Comparison of ENCODE assay signal across 1 cellular context in the genomic region with DNA sequence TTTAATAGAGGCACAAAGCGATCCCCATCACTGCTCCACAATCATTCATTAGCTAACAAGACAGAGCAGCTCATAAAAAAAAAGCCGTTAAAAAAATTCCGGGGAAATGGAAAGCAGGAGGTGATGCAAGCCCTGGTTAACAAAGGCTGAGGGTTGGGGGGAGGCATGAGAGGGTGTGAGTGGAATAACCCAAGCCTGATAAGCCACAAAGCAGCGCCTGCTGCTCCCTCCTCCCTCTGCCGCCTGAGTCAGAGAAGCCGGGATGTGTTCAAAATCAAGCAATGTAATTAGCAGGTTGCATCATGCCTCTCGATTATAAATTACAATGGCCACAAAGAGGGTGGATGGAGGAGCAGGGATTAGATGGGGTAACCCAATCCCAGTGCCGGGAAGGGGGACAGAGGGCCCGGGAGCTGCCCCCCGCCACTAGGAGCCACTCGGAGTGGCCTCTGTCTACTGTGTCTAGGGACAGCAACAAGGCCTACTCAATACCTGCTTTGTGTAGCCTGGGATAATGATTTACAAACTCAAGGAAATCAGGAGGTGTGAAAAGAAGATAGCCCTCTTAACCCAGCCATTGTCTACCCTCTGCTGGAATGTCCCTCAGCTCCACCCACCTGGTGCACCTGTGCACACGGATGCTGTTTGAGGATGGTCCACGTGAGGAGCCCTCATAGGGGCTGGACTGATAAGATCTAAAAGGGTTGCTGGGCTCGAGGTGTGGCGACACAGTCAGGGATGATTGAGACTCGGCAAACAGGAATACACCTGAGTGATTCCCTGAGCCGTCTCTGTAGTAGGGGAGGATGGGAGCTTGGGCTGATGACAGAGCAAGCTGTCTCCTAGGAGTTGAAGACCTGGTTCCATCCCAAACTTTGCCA.
TF ChIP-seq lines count a peak whose summit lies in the region.

No MANE protein-coding gene starts in this region.

TF ChIP-seq in WTC11, 78 proteins besides CTCF, POLR2A, EP300 and RAD21 (continued from another document):
- no peak for TF ChIP-seq ZNF416 (CRISPR knock-in tag; IDR thresholded peaks at IDR 0.05)
- no peak for TF ChIP-seq ERG (CRISPR knock-in tag; IDR thresholded peaks at IDR 0.05)
- TF ChIP-seq ZBTB43 (CRISPR knock-in tag; IDR thresholded peaks at IDR 0.05), result no peak
- TF ChIP-seq E2F1 (CRISPR knock-in tag; IDR thresholded peaks at IDR 0.05), result no peak
- TF ChIP-seq SMAD3 (CRISPR knock-in tag; IDR thresholded peaks at IDR 0.05; ENCODE audit: borderline replicate concordance), result no peak
- peak; percentile 99 for TF ChIP-seq GABPB1 (CRISPR knock-in tag; IDR thresholded peaks at IDR 0.05)
- no peak for TF ChIP-seq MYBL2 (CRISPR knock-in tag; IDR thresholded peaks at IDR 0.05)
- TF ChIP-seq CREM (CRISPR knock-in tag; IDR thresholded peaks at IDR 0.05), result no peak
- TF ChIP-seq, protein P1, sequence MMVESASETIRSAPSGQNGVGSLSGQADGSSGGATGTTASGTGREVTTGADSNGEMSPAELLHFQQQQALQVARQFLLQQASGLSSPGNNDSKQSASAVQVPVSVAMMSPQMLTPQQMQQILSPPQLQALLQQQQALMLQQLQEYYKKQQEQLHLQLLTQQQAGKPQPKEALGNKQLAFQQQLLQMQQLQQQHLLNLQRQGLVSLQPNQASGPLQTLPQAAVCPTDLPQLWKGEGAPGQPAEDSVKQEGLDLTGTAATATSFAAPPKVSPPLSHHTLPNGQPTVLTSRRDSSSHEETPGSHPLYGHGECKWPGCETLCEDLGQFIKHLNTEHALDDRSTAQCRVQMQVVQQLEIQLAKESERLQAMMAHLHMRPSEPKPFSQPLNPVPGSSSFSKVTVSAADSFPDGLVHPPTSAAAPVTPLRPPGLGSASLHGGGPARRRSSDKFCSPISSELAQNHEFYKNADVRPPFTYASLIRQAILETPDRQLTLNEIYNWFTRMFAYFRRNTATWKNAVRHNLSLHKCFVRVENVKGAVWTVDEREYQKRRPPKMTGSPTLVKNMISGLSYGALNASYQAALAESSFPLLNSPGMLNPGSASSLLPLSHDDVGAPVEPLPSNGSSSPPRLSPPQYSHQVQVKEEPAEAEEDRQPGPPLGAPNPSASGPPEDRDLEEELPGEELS (CRISPR knock-in tag; IDR thresholded peaks at IDR 0.05), result no peak
- no peak for TF ChIP-seq ATF2 (CRISPR knock-in tag; IDR thresholded peaks at IDR 0.05; ENCODE audit: borderline replicate concordance, low read depth)
- no peak for TF ChIP-seq NFYB (CRISPR knock-in tag; conservative IDR thresholded peaks at IDR 0.05; ENCODE audit: low read depth)
- TF ChIP-seq ZNF138 (CRISPR knock-in tag; conservative IDR thresholded peaks at IDR 0.05), result no peak
- TF ChIP-seq, protein P2, sequence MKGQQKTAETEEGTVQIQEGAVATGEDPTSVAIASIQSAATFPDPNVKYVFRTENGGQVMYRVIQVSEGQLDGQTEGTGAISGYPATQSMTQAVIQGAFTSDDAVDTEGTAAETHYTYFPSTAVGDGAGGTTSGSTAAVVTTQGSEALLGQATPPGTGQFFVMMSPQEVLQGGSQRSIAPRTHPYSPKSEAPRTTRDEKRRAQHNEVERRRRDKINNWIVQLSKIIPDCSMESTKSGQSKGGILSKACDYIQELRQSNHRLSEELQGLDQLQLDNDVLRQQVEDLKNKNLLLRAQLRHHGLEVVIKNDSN (CRISPR knock-in tag; IDR thresholded peaks at IDR 0.05), result peak; percentile 52; the same call in 1 of the 2 replicates
- TF ChIP-seq ZNF512 (CRISPR knock-in tag; IDR thresholded peaks at IDR 0.05; ENCODE audit: borderline replicate concordance), result no peak
- peak; percentile 85 for TF ChIP-seq MAX (CRISPR knock-in tag; IDR thresholded peaks at IDR 0.05)
- TF ChIP-seq, protein P3, sequence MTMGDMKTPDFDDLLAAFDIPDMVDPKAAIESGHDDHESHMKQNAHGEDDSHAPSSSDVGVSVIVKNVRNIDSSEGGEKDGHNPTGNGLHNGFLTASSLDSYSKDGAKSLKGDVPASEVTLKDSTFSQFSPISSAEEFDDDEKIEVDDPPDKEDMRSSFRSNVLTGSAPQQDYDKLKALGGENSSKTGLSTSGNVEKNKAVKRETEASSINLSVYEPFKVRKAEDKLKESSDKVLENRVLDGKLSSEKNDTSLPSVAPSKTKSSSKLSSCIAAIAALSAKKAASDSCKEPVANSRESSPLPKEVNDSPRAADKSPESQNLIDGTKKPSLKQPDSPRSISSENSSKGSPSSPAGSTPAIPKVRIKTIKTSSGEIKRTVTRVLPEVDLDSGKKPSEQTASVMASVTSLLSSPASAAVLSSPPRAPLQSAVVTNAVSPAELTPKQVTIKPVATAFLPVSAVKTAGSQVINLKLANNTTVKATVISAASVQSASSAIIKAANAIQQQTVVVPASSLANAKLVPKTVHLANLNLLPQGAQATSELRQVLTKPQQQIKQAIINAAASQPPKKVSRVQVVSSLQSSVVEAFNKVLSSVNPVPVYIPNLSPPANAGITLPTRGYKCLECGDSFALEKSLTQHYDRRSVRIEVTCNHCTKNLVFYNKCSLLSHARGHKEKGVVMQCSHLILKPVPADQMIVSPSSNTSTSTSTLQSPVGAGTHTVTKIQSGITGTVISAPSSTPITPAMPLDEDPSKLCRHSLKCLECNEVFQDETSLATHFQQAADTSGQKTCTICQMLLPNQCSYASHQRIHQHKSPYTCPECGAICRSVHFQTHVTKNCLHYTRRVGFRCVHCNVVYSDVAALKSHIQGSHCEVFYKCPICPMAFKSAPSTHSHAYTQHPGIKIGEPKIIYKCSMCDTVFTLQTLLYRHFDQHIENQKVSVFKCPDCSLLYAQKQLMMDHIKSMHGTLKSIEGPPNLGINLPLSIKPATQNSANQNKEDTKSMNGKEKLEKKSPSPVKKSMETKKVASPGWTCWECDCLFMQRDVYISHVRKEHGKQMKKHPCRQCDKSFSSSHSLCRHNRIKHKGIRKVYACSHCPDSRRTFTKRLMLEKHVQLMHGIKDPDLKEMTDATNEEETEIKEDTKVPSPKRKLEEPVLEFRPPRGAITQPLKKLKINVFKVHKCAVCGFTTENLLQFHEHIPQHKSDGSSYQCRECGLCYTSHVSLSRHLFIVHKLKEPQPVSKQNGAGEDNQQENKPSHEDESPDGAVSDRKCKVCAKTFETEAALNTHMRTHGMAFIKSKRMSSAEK (CRISPR knock-in tag; IDR thresholded peaks at IDR 0.05; ENCODE audit: borderline replicate concordance), result peak; percentile 58; the same call in 1 of the 2 replicates
- peak; percentile 16; the same call in 1 of the 2 replicates for TF ChIP-seq FOXP1 (CRISPR knock-in tag; IDR thresholded peaks at IDR 0.05; ENCODE audit: borderline replicate concordance)
- TF ChIP-seq SP1 (CRISPR knock-in tag; conservative IDR thresholded peaks at IDR 0.05), result no peak
